20 cellular contexts compared by ENCODE assay signal in the genomic region with DNA sequence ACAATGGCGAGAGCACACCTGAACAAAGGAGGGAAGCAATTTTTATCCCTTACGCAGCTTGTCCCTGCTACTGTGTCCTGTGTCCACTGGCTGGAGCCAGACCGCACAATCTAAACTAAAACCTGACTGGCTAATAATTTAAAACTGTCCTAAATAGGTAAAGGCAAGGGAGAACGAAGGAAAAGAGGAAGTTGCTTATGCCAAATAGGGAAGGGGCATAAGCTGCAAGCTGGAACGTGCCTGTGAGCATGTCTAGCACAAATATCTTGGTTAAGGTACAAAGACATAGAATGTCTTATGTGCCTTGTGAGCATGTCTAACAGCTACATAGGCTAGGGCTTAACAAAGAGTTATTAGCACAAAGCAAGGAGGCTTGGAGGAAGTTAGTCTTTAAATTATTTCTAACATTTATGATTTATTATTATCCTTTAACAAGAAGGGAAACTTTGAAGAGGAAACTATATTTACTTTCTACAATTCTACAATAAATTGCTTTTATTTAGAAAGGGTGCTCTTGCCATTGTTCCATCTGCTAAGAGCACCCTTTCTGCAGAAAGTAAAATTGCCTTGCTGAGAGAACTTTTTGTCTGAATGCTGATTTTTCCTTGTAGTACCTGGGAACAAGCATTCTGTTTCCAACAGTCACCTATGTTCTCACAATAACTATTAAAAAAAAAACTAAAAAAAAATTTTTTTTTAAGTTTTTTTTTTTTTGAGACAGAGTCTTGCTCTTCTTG.
DNase-seq lines count a peak whose midpoint lies in the region; FAIRE-seq and TF ChIP-seq lines count a peak whose summit lies in the region.
"Had no signal": no experiment of that assay in that cellular context is flagged by ENCODE, and none has a peak within 500 bp of the region (broad histone marks: within the 10 kb centered on the region; RNA-seq: fewer than 3 reads in every experiment).

No MANE protein-coding gene starts in this region.

- no peak for TF ChIP-seq POLR2A in GM12891 (IDR thresholded peaks at IDR 0.05; ENCODE audit: low read depth, low read length)

- no peak overlapping the region for H3K27ac Mint-ChIP-seq in endothelial cell (ENCODE audit: unreplicated experiment)
- no peak overlapping the region for H3K27ac Mint-ChIP-seq in activated CD4-positive, alpha-beta memory T cell treated with anti-CD3 and anti-CD28 coated beads, Interleukin-2, amount 10 ng/mL, durations not matched to agents 7 days and 5 days
- H3K27ac Mint-ChIP-seq in activated naive CD4-positive, alpha-beta T cell treated with anti-CD3 and anti-CD28 coated beads for 36 hours, result no peak overlapping the region
- H3K27ac Mint-ChIP-seq: CD8-positive, alpha-beta T cell; HFFc6; IgD-negative memory B cell; T-cell had no signal

- no peak for DNase-seq in GM12891 (ENCODE audit: insufficient read length, low spot score)
- DNase-seq in Kasumi-1 (lab: John Stamatoyannopoulos, UW), result peak; percentile 80 to 87
- peak; percentile 76 for DNase-seq in SKM-1 (lab: John Stamatoyannopoulos, UW; ENCODE audit: unreplicated experiment)
- no peak for DNase-seq in endothelial cell (ENCODE audit: low spot score)
- no peak for DNase-seq in activated CD4-positive, alpha-beta memory T cell treated with anti-CD3 and anti-CD28 coated beads, Interleukin-2, amount 10 ng/mL, durations not matched to agents 7 days and 5 days
- no peak for DNase-seq in activated naive CD4-positive, alpha-beta T cell treated with anti-CD3 and anti-CD28 coated beads for 36 hours
- DNase-seq in HT-29 (ENCODE audit: low spot score), result no peak
- DNase-seq: CD8-positive, alpha-beta T cell; DMS79; GOT3; HFFc6; NCI-H1092; NCI-H146; NCI-H2107; NK-92 treated with Interleukin-12 subunit alpha and Interleukin-12 subunit beta, amount 100 ng/mL, for 24 hours; PC-9; T-cell had no signal

- intact Hi-C loops in activated naive CD4-positive, alpha-beta T cell treated with anti-CD3 and anti-CD28 coated beads for 36 hours (cut with micrococcal nuclease), result no loop called here

- no peaks in the 10 kb centered on the region for H3K4me1 Mint-ChIP-seq in endothelial cell (ENCODE audit: unreplicated experiment)
- no peaks in the 10 kb centered on the region for H3K4me1 Mint-ChIP-seq in activated CD4-positive, alpha-beta memory T cell treated with anti-CD3 and anti-CD28 coated beads, Interleukin-2, amount 10 ng/mL, durations not matched to agents 7 days and 5 days
- H3K4me1 Mint-ChIP-seq in activated naive CD4-positive, alpha-beta T cell treated with anti-CD3 and anti-CD28 coated beads for 36 hours (ENCODE audit: low read depth), result no peaks in the 10 kb centered on the region
- H3K4me1 Mint-ChIP-seq: T-cell had no signal

- POLR2A ChIA-PET in activated CD4-positive, alpha-beta memory T cell treated with anti-CD3 and anti-CD28 coated beads, Interleukin-2, amount 10 ng/mL, durations not matched to agents 7 days and 5 days (lab: Charles Lee), result no interaction called here

- no peak for TF ChIP-seq CTCF in endothelial cell (IDR thresholded peaks at IDR 0.05; ENCODE audit: unreplicated experiment)

- FAIRE-seq in GM12891 (lab: Jason Lieb, UNC), result peak; percentile 87
- FAIRE-seq: D721Med, GM18507 had no signal

- H3K36me3 Mint-ChIP-seq in endothelial cell (ENCODE audit: low read depth, unreplicated experiment), result peaks cover 35% of the 10 kb centered on the region
- H3K36me3 Mint-ChIP-seq in activated CD4-positive, alpha-beta memory T cell treated with anti-CD3 and anti-CD28 coated beads, Interleukin-2, amount 10 ng/mL, durations not matched to agents 7 days and 5 days (ENCODE audit: low read depth), result no peaks in the 10 kb centered on the region
- no peaks in the 10 kb centered on the region for H3K36me3 Mint-ChIP-seq in activated naive CD4-positive, alpha-beta T cell treated with anti-CD3 and anti-CD28 coated beads for 36 hours (ENCODE audit: low read depth)
- H3K36me3 Mint-ChIP-seq: CD8-positive, alpha-beta T cell; T-cell had no signal

- peak overlapping the region; percentile 74 for H3K4me3 Mint-ChIP-seq in endothelial cell (ENCODE audit: unreplicated experiment)
- no peak overlapping the region for H3K4me3 Mint-ChIP-seq in activated CD4-positive, alpha-beta memory T cell treated with anti-CD3 and anti-CD28 coated beads, Interleukin-2, amount 10 ng/mL, durations not matched to agents 7 days and 5 days
- no peak overlapping the region for H3K4me3 Mint-ChIP-seq in activated naive CD4-positive, alpha-beta T cell treated with anti-CD3 and anti-CD28 coated beads for 36 hours
- H3K4me3 Mint-ChIP-seq: CD8-positive, alpha-beta T cell; HFFc6; IgD-negative memory B cell; T-cell had no signal

- no peaks in the 10 kb centered on the region for H3K27me3 Mint-ChIP-seq in endothelial cell (ENCODE audit: unreplicated experiment)
- peaks cover 2% of the 10 kb centered on the region for H3K27me3 Mint-ChIP-seq in activated CD4-positive, alpha-beta memory T cell treated with anti-CD3 and anti-CD28 coated beads, Interleukin-2, amount 10 ng/mL, durations not matched to agents 7 days and 5 days
- no peaks in the 10 kb centered on the region for H3K27me3 Mint-ChIP-seq in activated naive CD4-positive, alpha-beta T cell treated with anti-CD3 and anti-CD28 coated beads for 36 hours (ENCODE audit: low read depth)
- H3K27me3 Mint-ChIP-seq: IgD-negative memory B cell had no signal

- CTCF ChIA-PET in activated CD4-positive, alpha-beta memory T cell treated with anti-CD3 and anti-CD28 coated beads, Interleukin-2, amount 10 ng/mL, durations not matched to agents 7 days and 5 days (lab: Charles Lee), result no interaction called here
- CTCF ChIA-PET in activated naive CD4-positive, alpha-beta T cell treated with anti-CD3 and anti-CD28 coated beads for 36 hours (lab: Charles Lee), result no interaction called here

- peaks cover 5% of the 10 kb centered on the region for H3K9me3 Mint-ChIP-seq in endothelial cell (ENCODE audit: unreplicated experiment)
- peaks cover 6% of the 10 kb centered on the region for H3K9me3 Mint-ChIP-seq in activated CD4-positive, alpha-beta memory T cell treated with anti-CD3 and anti-CD28 coated beads, Interleukin-2, amount 10 ng/mL, durations not matched to agents 7 days and 5 days
- H3K9me3 Mint-ChIP-seq in activated naive CD4-positive, alpha-beta T cell treated with anti-CD3 and anti-CD28 coated beads for 36 hours, result peaks cover 5% of the 10 kb centered on the region

TF ChIP-seq in GM12891, 5 proteins besides CTCF, POLR2A, EP300 and RAD21:
- TF ChIP-seq POLR2AphosphoS5 (IDR thresholded peaks at IDR 0.05; ENCODE audit: low read depth, low read length), result no peak

Comparison
In these comparisons a context has a peak if more than half of its experiments do, and no peak if none do; other contexts are left out.
1. DNase-seq: peak in Kasumi-1 (2 of 2) and SKM-1 (single experiment); none in GM12891 (single experiment), endothelial cell (single experiment), activated CD4-positive, alpha-beta memory T cell treated with anti-CD3 and anti-CD28 coated beads, Interleukin-2, amount 10 ng/mL, durations not matched to agents 7 days and 5 days (single experiment), activated naive CD4-positive, alpha-beta T cell treated with anti-CD3 and anti-CD28 coated beads for 36 hours (single experiment) and HT-29 (single experiment).